In the genomic region with DNA sequence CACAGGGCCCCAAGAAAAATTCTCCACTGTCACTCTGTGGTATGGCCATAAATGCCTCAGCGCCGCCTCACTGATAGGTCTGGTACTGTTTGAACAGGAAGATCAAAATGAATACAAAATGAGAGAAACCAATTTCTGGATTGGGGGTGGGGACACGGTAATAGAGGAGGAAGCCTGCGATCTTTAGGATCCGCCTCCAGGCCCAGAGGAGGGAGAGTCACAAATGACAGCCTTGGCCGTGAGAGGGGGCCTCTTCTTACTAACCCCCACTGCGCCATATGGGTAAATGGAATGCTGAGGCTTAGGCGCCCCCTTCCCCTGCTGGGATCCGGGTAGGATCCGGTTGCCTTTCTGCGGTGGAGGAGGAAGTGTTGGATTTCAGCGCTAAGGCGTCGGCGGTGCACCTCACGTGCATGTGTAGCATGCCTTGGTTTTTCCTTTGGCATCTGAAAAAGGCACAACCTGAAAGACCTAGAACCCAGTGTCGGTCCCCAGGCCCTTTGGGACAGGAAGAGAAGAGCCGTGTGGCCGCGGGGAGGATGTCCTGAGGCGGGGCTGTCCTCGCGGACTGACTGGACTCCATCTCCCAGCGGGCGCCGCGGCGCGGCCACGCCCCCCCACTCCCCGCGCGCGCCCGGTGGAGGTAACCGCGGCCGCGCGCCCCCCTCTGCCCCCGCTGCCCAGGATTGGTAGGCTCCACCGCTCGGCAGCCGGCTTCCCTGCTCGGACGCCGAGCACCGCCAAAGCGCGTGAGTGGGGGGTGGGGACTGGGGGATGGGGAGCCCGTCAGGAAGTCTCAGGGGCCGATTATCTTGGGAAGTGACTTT, we compare ENCODE assay signal across 8 cellular contexts. TPM values are rescaled to one million over a fixed set of nuclear protein-coding genes. Genes with fewer than 3 reads are reported as not detected.
DNase-seq lines count a peak whose midpoint lies in the region; ATAC-seq, FAIRE-seq and TF ChIP-seq lines count a peak whose summit lies in the region.

No MANE protein-coding gene starts in this region.

- H3K36me3 ChIP-seq in upper lobe of right lung, result peaks cover 5% of the 10 kb centered on the region

- H3K27me3 Mint-ChIP-seq in progenitor cell of endocrine pancreas, result no peaks in the 10 kb centered on the region

- no peaks in the 10 kb centered on the region for H3K9me3 Mint-ChIP-seq in progenitor cell of endocrine pancreas (ENCODE audit: low read depth)

- intact Hi-C loops in left cardiac atrium (cut with DNase I), result loop anchor here in 1 of 2 donors (10.0 kb wide), 1 partner anchor 86 kb away; a partner anchor contains a TSS
- intact Hi-C loops in upper lobe of right lung (cut with DNase I), result no loop called here

- peak; percentile 87 for DNase-seq in GM12892 (ENCODE audit: insufficient read length)
- peak; percentile 93 for DNase-seq in NCI-H146 (lab: John Stamatoyannopoulos, UW)
- peak; percentile 68 to 89 (median 77) for DNase-seq in T-helper 1 cell
- DNase-seq in amniotic epithelial cell (ENCODE audit: low read depth), result peak; percentile 85
- peak; percentile 93 for DNase-seq in left cardiac atrium
- DNase-seq in progenitor cell of endocrine pancreas (ENCODE audit: low spot score, unreplicated experiment), result peak; percentile 78
- DNase-seq in upper lobe of right lung, result peak; percentile 96

- peak overlapping the region; percentile 94 for H3K4me3 Mint-ChIP-seq in progenitor cell of endocrine pancreas (ENCODE audit: low read depth)

- peak overlapping the region; percentile 97 for H3K27ac Mint-ChIP-seq in progenitor cell of endocrine pancreas

- TF ChIP-seq POLR2A in GM12892 (IDR thresholded peaks at IDR 0.05; ENCODE audit: low read depth, low read length), result peak; percentile 9; the same call in 1 of the 2 replicates

- H3K4me1 ChIP-seq in upper lobe of right lung, result peaks cover 39% of the 10 kb centered on the region

- peak; percentile 45 for ATAC-seq in HG02852 (IDR thresholded peaks at IDR 0.05; ENCODE audit: unreplicated experiment)
- ATAC-seq in left cardiac atrium, result peak; percentile 93 to 94
- ATAC-seq in upper lobe of right lung, result peak; percentile 94

- no peaks in the 10 kb centered on the region for H3K9me3 ChIP-seq in upper lobe of right lung

- H3K4me1 Mint-ChIP-seq in progenitor cell of endocrine pancreas (ENCODE audit: low read depth), result peaks cover 30% of the 10 kb centered on the region

- H3K4me3 ChIP-seq in upper lobe of right lung, result peak overlapping the region; percentile 80

- TF ChIP-seq CTCF in progenitor cell of endocrine pancreas (IDR thresholded peaks at IDR 0.05; ENCODE audit: unreplicated experiment), result no peak
- peak; percentile 32 for TF ChIP-seq CTCF in upper lobe of right lung (IDR thresholded peaks at IDR 0.05)

- peak overlapping the region; percentile 94 for H3K27ac ChIP-seq in upper lobe of right lung

- FAIRE-seq in GM12892 (lab: Jason Lieb, UNC), result no peak

- H3K36me3 Mint-ChIP-seq in progenitor cell of endocrine pancreas (ENCODE audit: insufficient read depth), result peaks cover 1% of the 10 kb centered on the region

- no peaks in the 10 kb centered on the region for H3K27me3 ChIP-seq in upper lobe of right lung

RNA-seq across cellular contexts. Expression of a gene that starts 0.7 kb away (rescaled TPM):
- polyA plus RNA-seq in GM12892 (2012; ENCODE audit: missing spikeins), result 12.3 TPM
- total RNA-seq in left cardiac atrium, result 10 to 100 TPM; 29.5 to 37.0 TPM
- total RNA-seq in progenitor cell of endocrine pancreas, result 63.8 and 66.5 TPM in 2 replicates
- 50.1 TPM for total RNA-seq in upper lobe of right lung

RNA-seq across cellular contexts. Expression of a gene that starts 11.4 kb away (rescaled TPM):
- 3.0 TPM for polyA plus RNA-seq in GM12892 (2012; ENCODE audit: missing spikeins)
- total RNA-seq in left cardiac atrium (10 to 100 TPM; 18.2 to 44.9 TPM), progenitor cell of endocrine pancreas (25.8 and 26.7 TPM in 2 replicates), upper lobe of right lung (44.1 TPM)

RNA-seq across cellular contexts. Expression of a gene that starts 20.6 kb away (rescaled TPM):
- 7.1 TPM for polyA plus RNA-seq in GM12892 (2012; ENCODE audit: missing spikeins)
- total RNA-seq in left cardiac atrium, result 10 to 100 TPM; 25.1 to 26.2 TPM
- 58.1 and 60.2 TPM in 2 replicates for total RNA-seq in progenitor cell of endocrine pancreas
- total RNA-seq in upper lobe of right lung, result 31.6 TPM

RNA-seq across cellular contexts. Expression of a gene that starts 54.4 kb away (rescaled TPM):
- polyA plus RNA-seq in GM12892 (2012; ENCODE audit: missing spikeins), result 130 TPM
- total RNA-seq in left cardiac atrium, result 10 to 100 TPM; 10.4 to 10.8 TPM
- 31.4 and 32.0 TPM in 2 replicates for total RNA-seq in progenitor cell of endocrine pancreas
- 49.6 TPM for total RNA-seq in upper lobe of right lung

Comparison
In these comparisons a context has a peak if more than half of its experiments do, and no peak if none do; other contexts are left out.
1. Peak in every context shown above with its lines: DNase-seq, ATAC-seq, H3K4me3 ChIP-seq and H3K27ac ChIP-seq.